Comparison of ENCODE assay signal across 15 cellular contexts in genomic region chrX:147884958-147885357, GRCh38. TPM values are rescaled to one million over a fixed set of nuclear protein-coding genes. Genes with fewer than 3 reads are reported as not detected.
DNase-seq lines count a peak whose midpoint lies in the region; ATAC-seq and TF ChIP-seq lines count a peak whose summit lies in the region.
"Had no signal": no experiment of that assay in that cellular context is flagged by ENCODE, and none has a peak within 500 bp of the region (broad histone marks: within the 10 kb centered on the region; RNA-seq: fewer than 3 reads in every experiment).

No MANE protein-coding gene starts in this region.

- H3K4me3 ChIP-seq in retinal pigment epithelial cell (ENCODE audit: low read length) (no peak overlapping the region), adrenal gland (no peak overlapping the region)
- H3K4me3 ChIP-seq: lower lobe of right lung, suprapubic skin had no signal

- intact Hi-C loops in adrenal gland (cut with DNase I), result no loop called here

- ATAC-seq in GM19372 (IDR thresholded peaks at IDR 0.05; ENCODE audit: low read depth, unreplicated experiment), result peak; percentile 65
- peak; percentile 70 for ATAC-seq in HG03095 (IDR thresholded peaks at IDR 0.05; ENCODE audit: unreplicated experiment)
- ATAC-seq: lower lobe of right lung, Right ventricle myocardium inferior had no signal

- 23 to 33% (median 33%) methylated on average over 2 of the region's 2 CpGs for WGBS in adrenal gland, 4 donors

- DNase-seq in SKM-1 (lab: John Stamatoyannopoulos, UW; ENCODE audit: unreplicated experiment), result peak; percentile 33
- DNase-seq in retinal pigment epithelial cell (ENCODE audit: low read depth), result peak; percentile 50
- no peak for DNase-seq in EL
- no peak for DNase-seq in adrenal gland
- no peak for DNase-seq in AG08396 (ENCODE audit: low spot score)
- DNase-seq: activated naive CD4-positive, alpha-beta T cell; caudate nucleus; lower lobe of right lung; NCI-H1105; NCI-H524 treated with DMSO at 0.1 percent for 48 hours; T1000 had no signal

- no peaks in the 10 kb centered on the region for H3K36me3 ChIP-seq in adrenal gland (replicated peaks in 1 of 2)
- H3K36me3 ChIP-seq: lower lobe of right lung, suprapubic skin had no signal

- no peaks in the 10 kb centered on the region for H3K27me3 ChIP-seq in adrenal gland
- H3K27me3 ChIP-seq: suprapubic skin had no signal

- no peak overlapping the region for H3K27ac ChIP-seq in adrenal gland
- H3K27ac ChIP-seq: lower lobe of right lung, suprapubic skin had no signal

- H3K4me1 ChIP-seq in adrenal gland (replicated peaks in 1 of 2), result no peaks in the 10 kb centered on the region
- H3K4me1 ChIP-seq: lower lobe of right lung, suprapubic skin had no signal

- TF ChIP-seq CTCF in retinal pigment epithelial cell (conservative IDR thresholded peaks at IDR 0.05; ENCODE audit: low read depth, low read length) (no peak), adrenal gland (IDR thresholded peaks at IDR 0.05) (no peak)

- H3K9me3 ChIP-seq in adrenal gland (replicated peaks in 1 of 3), result no peaks in the 10 kb centered on the region
- H3K9me3 ChIP-seq: lower lobe of right lung, suprapubic skin had no signal

- no peak for TF ChIP-seq POLR2A in adrenal gland (IDR thresholded peaks at IDR 0.05)

RNA-seq across cellular contexts. Expression of gene FMR1, which starts 26.8 kb away (rescaled TPM):
- 10 to 100 TPM; 11.3 to 32.7 (median 28.2) TPM for total RNA-seq in adrenal gland
- polyA plus RNA-seq in adrenal gland, result 10 to 100 TPM; 16.6 to 33.7 (median 30.2) TPM

Comparison
In these comparisons a context has a peak if more than half of its experiments do, and no peak if none do; other contexts are left out.
1. DNase-seq: peak in SKM-1 (single experiment) and retinal pigment epithelial cell (single experiment); none in EL (single experiment), adrenal gland (0 of 7) and AG08396 (single experiment).